In the genomic region with DNA sequence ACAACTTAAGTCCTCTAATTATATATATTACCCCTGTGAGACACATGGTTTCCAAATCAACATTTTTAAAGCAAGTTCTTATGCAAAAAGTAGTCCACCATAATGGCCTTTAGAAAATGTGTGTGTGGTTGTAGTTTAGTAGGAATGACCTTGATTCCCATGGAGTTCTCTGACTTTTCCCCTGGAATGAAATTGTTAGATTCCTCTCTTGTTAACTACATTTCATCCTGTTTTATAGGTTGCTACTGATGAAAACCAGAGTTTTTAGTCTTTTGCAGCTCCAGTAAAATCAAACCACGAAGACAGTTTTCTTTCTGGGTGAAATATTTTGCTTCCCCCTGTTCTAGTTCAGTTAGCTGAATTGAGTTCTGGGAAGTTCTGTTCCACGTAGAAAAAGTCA, we compare ENCODE assay signal across 17 cellular contexts.
DNase-seq lines count a peak whose midpoint lies in the region; ATAC-seq and TF ChIP-seq lines count a peak whose summit lies in the region.
"Had no signal": no experiment of that assay in that cellular context is flagged by ENCODE, and none has a peak within 500 bp of the region (broad histone marks: within the 10 kb centered on the region; RNA-seq: fewer than 3 reads in every experiment).

No MANE protein-coding gene starts in this region.

- peak; percentile 57 for DNase-seq in AG09309 (ENCODE audit: low read depth)
- peak; percentile 77 for DNase-seq in fibroblast of villous mesenchyme (ENCODE audit: low read depth)
- DNase-seq in T1000 (lab: John Stamatoyannopoulos, UW) = no peak
- no peak for DNase-seq in spleen
- DNase-seq in AG08395 (ENCODE audit: low spot score) = no peak
- DNase-seq: 8988T; C1 segment of cervical spinal cord; CD8-positive, alpha-beta memory T cell; DMS79; NCI-H1105; NCI-H1694 had no signal

- ATAC-seq in HG03139 (IDR thresholded peaks at IDR 0.05; ENCODE audit: unreplicated experiment) = no peak
- ATAC-seq: K562 had no signal

- H3K36me3 ChIP-seq in HUES48 (ENCODE audit: control insufficient read depth, insufficient read depth, low read length) = peaks cover 13% of the 10 kb centered on the region; the same call in 1 of the 2 replicates
- H3K36me3 ChIP-seq in rectal smooth muscle tissue (ENCODE audit: control insufficient read depth, insufficient read depth, low read length) = peaks cover 13% of the 10 kb centered on the region
- peaks cover 0 to 70% (median 3%) of the 10 kb centered on the region in 6 donors for H3K36me3 ChIP-seq in spleen
- H3K36me3 ChIP-seq: HAP-1 had no signal

- H3K4me1 ChIP-seq in HUES48 (ENCODE audit: control insufficient read depth, insufficient read depth, low read length) (peaks cover 11% of the 10 kb centered on the region), rectal smooth muscle tissue (ENCODE audit: control insufficient read depth, insufficient read depth, low read length) (peaks cover 3% of the 10 kb centered on the region), spleen (peaks cover 0 to 14% (median 9%) of the 10 kb centered on the region in 6 donors)
- H3K4me1 ChIP-seq: HAP-1, Peyer's patch had no signal

- intact Hi-C loops in spleen (cut with DNase I; ENCODE audit: low total_unique reads) = no loop called here

- TF ChIP-seq CTCF in AG09309 (IDR thresholded peaks at IDR 0.05; ENCODE audit: control insufficient read depth, insufficient read depth, low read depth, low read length, missing control alignments) = no peak
- no peak for TF ChIP-seq CTCF in fibroblast of villous mesenchyme (IDR thresholded peaks at IDR 0.05; ENCODE audit: insufficient read depth, low read depth, low read length)
- TF ChIP-seq CTCF in spleen (IDR thresholded peaks at IDR 0.05 in 8 of 11, conservative IDR thresholded peaks at IDR 0.05 in 3 of 11) = no peak

- H3K4me3 ChIP-seq in AG09309 (ENCODE audit: control insufficient read depth, low read depth, low read length) (no peak overlapping the region), HUES48 (ENCODE audit: low read depth, low read length) (no peak overlapping the region), fibroblast of villous mesenchyme (ENCODE audit: low read depth, low read length) (no peak overlapping the region), rectal smooth muscle tissue (ENCODE audit: low read length) (no peak overlapping the region), spleen (no peak overlapping the region)
- H3K4me3 ChIP-seq: HAP-1, K562, Peyer's patch had no signal

- H3K27me3 ChIP-seq in HUES48 (ENCODE audit: control insufficient read depth, insufficient read depth, low read length) (no peaks in the 10 kb centered on the region), rectal smooth muscle tissue (ENCODE audit: control insufficient read depth, insufficient read depth, low read length) (no peaks in the 10 kb centered on the region), spleen (replicated peaks in 1 of 7) (no peaks in the 10 kb centered on the region)
- H3K27me3 ChIP-seq: Peyer's patch had no signal

- 51 to 72% (median 57%) methylated on average over 2 of the region's 2 CpGs for WGBS in spleen, 5 donors

- no peak for TF ChIP-seq POLR2A in spleen (IDR thresholded peaks at IDR 0.05)

- no peak overlapping the region for H3K9ac ChIP-seq in HUES48 (ENCODE audit: low read depth, low read length)
- no peak overlapping the region for H3K9ac ChIP-seq in rectal smooth muscle tissue (ENCODE audit: low read length)

- H3K9me3 ChIP-seq in HUES48 (ENCODE audit: control insufficient read depth, insufficient read depth, low read length) = no peaks in the 10 kb centered on the region
- H3K9me3 ChIP-seq in spleen = no peaks in the 10 kb centered on the region
- H3K9me3 ChIP-seq: HAP-1, Peyer's patch had no signal

- H3K27ac ChIP-seq in HUES48 (ENCODE audit: low read depth, low read length) = peak overlapping the region; percentile 60
- peak overlapping the region; percentile 45 for H3K27ac ChIP-seq in rectal smooth muscle tissue (ENCODE audit: low read depth, low read length)
- H3K27ac ChIP-seq in spleen = no peak overlapping the region
- H3K27ac ChIP-seq: Peyer's patch had no signal

Comparison
In these comparisons a context has a peak if more than half of its experiments do, and no peak if none do; other contexts are left out.
1. DNase-seq: peak in AG09309 (single experiment) and fibroblast of villous mesenchyme (single experiment); none in T1000 (single experiment), spleen (single experiment) and AG08395 (single experiment).
2. H3K27ac ChIP-seq: peak in HUES48 (single experiment) and rectal smooth muscle tissue (single experiment); none in spleen (0 of 8).